Comparison of ENCODE assay signal across 8 cellular contexts in the genomic region with DNA sequence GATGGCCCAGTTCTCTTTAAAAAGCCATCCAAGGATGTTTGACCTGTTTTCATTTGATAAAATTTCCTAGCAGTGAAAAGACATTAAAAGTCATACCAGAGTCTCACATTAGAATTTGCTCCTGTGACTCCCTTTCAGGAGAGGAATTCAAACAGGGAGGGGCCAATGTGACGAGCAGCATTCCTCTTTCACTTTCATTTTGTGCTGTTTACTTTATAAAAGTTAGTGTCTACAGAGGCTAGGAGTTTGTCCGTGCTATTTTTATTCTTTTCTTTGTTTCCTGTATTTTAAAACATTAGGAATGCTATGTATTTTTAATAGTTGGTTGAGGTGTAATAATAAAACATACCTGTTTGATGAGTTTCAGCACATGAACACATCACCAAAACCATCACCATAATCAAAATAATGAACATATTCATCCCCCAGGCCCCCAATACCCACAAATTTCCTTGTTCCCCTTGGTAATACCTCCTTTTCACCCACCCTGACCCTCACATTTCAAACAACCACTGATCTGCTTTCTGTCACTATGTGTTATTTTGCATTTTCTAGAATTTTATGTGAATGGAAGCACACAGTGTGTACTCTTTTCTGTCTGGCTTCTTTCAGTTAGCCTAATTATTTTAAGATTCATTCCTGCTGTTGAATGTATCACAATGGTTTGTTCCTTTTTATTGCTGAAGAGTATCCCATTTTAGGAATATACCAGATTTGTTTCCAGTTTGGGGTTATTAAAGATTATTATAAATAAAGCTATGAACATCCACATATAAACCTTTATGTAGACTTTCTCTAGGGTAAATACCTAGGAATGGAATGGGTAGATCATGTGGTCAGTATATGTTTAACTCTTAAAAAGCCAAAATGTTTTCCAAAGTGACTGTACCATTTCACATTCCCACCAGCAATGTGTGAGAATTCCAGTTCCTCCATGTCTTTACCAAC.
DNase-seq lines count a peak whose midpoint lies in the region; ATAC-seq and TF ChIP-seq lines count a peak whose summit lies in the region.

No MANE protein-coding gene starts in this region.

- no peaks in the 10 kb centered on the region for H3K36me3 ChIP-seq in rectal smooth muscle tissue (ENCODE audit: control insufficient read depth, insufficient read depth, low read length)

- H3K9ac ChIP-seq in rectal smooth muscle tissue (ENCODE audit: low read length) = no peak overlapping the region

- peaks cover 12% of the 10 kb centered on the region for H3K4me1 ChIP-seq in rectal smooth muscle tissue (ENCODE audit: control insufficient read depth, insufficient read depth, low read length)

- DNase-seq in NCI-H2107 treated with DMSO at 0.1 percent for 48 hours (lab: John Stamatoyannopoulos, UW; ENCODE audit: unreplicated experiment) (peak; percentile 45), NCI-H2107 (lab: John Stamatoyannopoulos, UW) (no peak), KBM-7 (peak; percentile 35), fibroblast of villous mesenchyme (ENCODE audit: low read depth) (peak; percentile 73), posterior cingulate gyrus (no peak)
- DNase-seq in activated CD4-positive, alpha-beta T cell treated with anti-CD3 and anti-CD28 coated beads, Interleukin-2, amount 50 U/mL, for 48 hours = peak; percentile 18 to 31

- H3K27me3 ChIP-seq in rectal smooth muscle tissue (ENCODE audit: control insufficient read depth, insufficient read depth, low read length) = no peaks in the 10 kb centered on the region

- intact Hi-C loops in posterior cingulate gyrus (cut with DNase I) = no loop called here

- TF ChIP-seq CTCF in fibroblast of villous mesenchyme (IDR thresholded peaks at IDR 0.05; ENCODE audit: insufficient read depth, low read depth, low read length) = no peak

- H3K4me3 ChIP-seq in fibroblast of villous mesenchyme (ENCODE audit: low read depth, low read length) (peak overlapping the region; percentile 24), rectal smooth muscle tissue (ENCODE audit: low read length) (peak overlapping the region; percentile 30)

- peak overlapping the region; percentile 22 for H3K27ac ChIP-seq in rectal smooth muscle tissue (ENCODE audit: low read depth, low read length)

- ATAC-seq in GM19467 (IDR thresholded peaks at IDR 0.05; ENCODE audit: unreplicated experiment) = no peak

- in situ Hi-C loops in KBM-7 (cut with MboI; ENCODE audit: low pct_unique_long_range_greater_than_20kb, low sequenced_read_pairs) = no loop called here

Comparison
In these comparisons a context has a peak if more than half of its experiments do, and no peak if none do; other contexts are left out.
1. DNase-seq: peak in NCI-H2107 treated with DMSO at 0.1 percent for 48 hours (single experiment), KBM-7 (single experiment), activated CD4-positive, alpha-beta T cell treated with anti-CD3 and anti-CD28 coated beads, Interleukin-2, amount 50 U/mL, for 48 hours (2 of 2) and fibroblast of villous mesenchyme (single experiment); none in NCI-H2107 (single experiment) and posterior cingulate gyrus (0 of 10).